In the genomic region with DNA sequence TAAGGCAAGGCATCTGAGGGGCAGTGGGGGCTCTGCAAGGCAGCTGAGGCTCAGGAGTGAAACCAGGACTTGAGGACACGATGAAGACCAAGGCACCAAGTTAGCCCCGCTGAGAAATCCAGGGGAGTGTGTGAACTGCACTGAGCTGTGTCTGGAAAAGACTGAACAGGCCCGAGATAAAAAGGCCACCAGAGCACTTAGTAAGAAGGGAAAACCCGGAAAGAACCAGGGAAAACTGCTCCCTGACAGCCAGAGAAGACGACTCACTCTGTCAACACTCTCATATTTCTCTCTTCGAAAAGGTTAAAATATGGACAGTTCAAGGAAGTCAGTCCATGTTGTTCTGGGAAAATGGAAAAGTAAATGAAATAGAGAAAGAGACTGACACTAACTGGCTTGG, we compare ENCODE assay signal across 20 cellular contexts.
"Had no signal": no experiment of that assay in that cellular context is flagged by ENCODE, and none has a peak within 500 bp of the region (broad histone marks: within the 10 kb centered on the region; RNA-seq: fewer than 3 reads in every experiment).

No MANE protein-coding gene starts in this region.

- H3K4me2 ChIP-seq: smooth muscle cell had no signal

- H3K36me3 Mint-ChIP-seq: naive B cell; stimulated activated naive B cell treated with anti-CD40 and anti-IgM and Interleukin-4, amounts not matched to agents 10 μg/mL and 1 μg/mL and 100 μg/mL, for 72 hours; T-cell had no signal

- H3K36me3 ChIP-seq: transverse colon had no signal

- H3K27ac ChIP-seq: ascending aorta, cardiac muscle cell, coronary artery, transverse colon had no signal

- H3K9me3 Mint-ChIP-seq: activated CD8-positive, alpha-beta T cell treated with anti-CD3 and anti-CD28 coated beads for 36 hours; naive B cell; stimulated activated naive B cell treated with anti-CD40 and anti-IgM and Interleukin-4, amounts not matched to agents 10 μg/mL and 1 μg/mL and 100 μg/mL, for 72 hours; T-cell had no signal

- H3K27me3 ChIP-seq: ascending aorta, gastroesophageal sphincter, transverse colon had no signal

- H3K4me1 Mint-ChIP-seq: activated CD4-positive, alpha-beta T cell treated with anti-CD3 and anti-CD28 coated beads for 36 hours; T-cell had no signal

- H3K27ac Mint-ChIP-seq: activated CD4-positive, alpha-beta T cell treated with anti-CD3 and anti-CD28 coated beads for 36 hours; activated CD8-positive, alpha-beta T cell treated with anti-CD3 and anti-CD28 coated beads for 36 hours; stimulated activated naive B cell treated with anti-CD40 and anti-IgM and Interleukin-4, amounts not matched to agents 10 μg/mL and 1 μg/mL and 100 μg/mL, for 72 hours; T-cell had no signal

- DNase-seq: activated CD4-positive, alpha-beta T cell treated with anti-CD3 and anti-CD28 coated beads for 36 hours; activated CD8-positive, alpha-beta memory T cell treated with anti-CD3 and anti-CD28 coated beads, Interleukin-2, amount 50 U/mL, for 48 hours; activated CD8-positive, alpha-beta T cell treated with anti-CD3 and anti-CD28 coated beads for 36 hours; activated naive CD4-positive, alpha-beta T cell; effector CD4-positive, alpha-beta T cell; midbrain; naive B cell; right cardiac atrium; stimulated activated naive B cell treated with anti-CD40 and anti-IgM and Interleukin-4, amounts not matched to agents 10 μg/mL and 1 μg/mL and 100 μg/mL, for 72 hours; substantia nigra; T-cell; T1000; transverse colon had no signal

- H3K4me3 ChIP-seq: ascending aorta, cardiac muscle cell, coronary artery, gastroesophageal sphincter, smooth muscle cell, transverse colon had no signal

- H3K4me3 Mint-ChIP-seq: activated CD4-positive, alpha-beta T cell treated with anti-CD3 and anti-CD28 coated beads for 36 hours; activated CD8-positive, alpha-beta T cell treated with anti-CD3 and anti-CD28 coated beads for 36 hours; naive B cell; stimulated activated naive B cell treated with anti-CD40 and anti-IgM and Interleukin-4, amounts not matched to agents 10 μg/mL and 1 μg/mL and 100 μg/mL, for 72 hours; T-cell had no signal

- ATAC-seq: activated CD4-positive, alpha-beta T cell treated with anti-CD3 and anti-CD28 coated beads for 36 hours; activated CD8-positive, alpha-beta T cell treated with anti-CD3 and anti-CD28 coated beads for 36 hours; gastroesophageal sphincter; right cardiac atrium; stimulated activated naive B cell treated with anti-CD40 and anti-IgM and Interleukin-4, amounts not matched to agents 10 μg/mL and 1 μg/mL and 100 μg/mL, for 72 hours; T-cell had no signal

- H3K4me1 ChIP-seq: transverse colon had no signal

- FAIRE-seq: endothelial cell of umbilical vein, keratinocyte had no signal

- H3K9me3 ChIP-seq: ascending aorta, gastroesophageal sphincter, transverse colon had no signal
